Comparison of ENCODE assay signal across 8 cellular contexts in genomic region chr5:7745882-7746735, GRCh38.
DNase-seq lines count a peak whose midpoint lies in the region; ATAC-seq and TF ChIP-seq lines count a peak whose summit lies in the region.

No MANE protein-coding gene starts in this region.

- H3K4me1 ChIP-seq in tibial nerve, result no peaks in the 10 kb centered on the region

- TF ChIP-seq EP300 in tibial nerve (IDR thresholded peaks at IDR 0.05), result no peak

- H3K36me3 ChIP-seq in tibial nerve, result no peaks in the 10 kb centered on the region

- TF ChIP-seq POLR2A in erythroblast (IDR thresholded peaks at IDR 0.05; ENCODE audit: low read length) (no peak), tibial nerve (IDR thresholded peaks at IDR 0.05) (no peak)

- no peak overlapping the region for H3K27ac ChIP-seq in tibial nerve

- no peaks in the 10 kb centered on the region for H3K27me3 ChIP-seq in tibial nerve

- 37 to 45% methylated on average over 14 of the region's 14 CpGs for WGBS in tibial nerve, 2 donors

- TF ChIP-seq CTCF in tibial nerve (IDR thresholded peaks at IDR 0.05), result peak; percentile 70 to 84 (median 77)

- no peaks in the 10 kb centered on the region for H3K9me3 ChIP-seq in tibial nerve

- ATAC-seq in HG03442 (IDR thresholded peaks at IDR 0.05; ENCODE audit: unreplicated experiment), result no peak

- H3K4me3 ChIP-seq in tibial nerve, result no peak overlapping the region

- DNase-seq in CD1c-positive myeloid dendritic cell (ENCODE audit: extremely low spot score) (peak; percentile 70), H4 (ENCODE audit: low spot score) (peak; percentile 60), NCI-H2171 treated with DMSO at 0.1 percent for 48 hours (lab: John Stamatoyannopoulos, UW) (peak; percentile 65), erythroblast (lab: John Stamatoyannopoulos, UW) (peak; percentile 55 to 73), myocyte (ENCODE audit: low read depth) (peak; percentile 75), tibial nerve (ENCODE audit: low spot score in 2 of 2) (peak; percentile 71 to 82)
- peak; percentile 70 for DNase-seq in activated CD4-positive, alpha-beta T cell treated with anti-CD3 and anti-CD28 coated beads for 48 hours
